29 cellular contexts compared by ENCODE assay signal in genomic region chr20:46285740-46286139, GRCh38. TPM values are rescaled to one million over a fixed set of nuclear protein-coding genes. Genes with fewer than 3 reads are reported as not detected.
DNase-seq lines count a peak whose midpoint lies in the region; FAIRE-seq and TF ChIP-seq lines count a peak whose summit lies in the region.
"Had no signal": no experiment of that assay in that cellular context is flagged by ENCODE, and none has a peak within 500 bp of the region (broad histone marks: within the 10 kb centered on the region; RNA-seq: fewer than 3 reads in every experiment).

No MANE protein-coding gene starts in this region.

- H4K20me1 ChIP-seq in astrocyte (ENCODE audit: insufficient read depth, low read length) (no peaks in the 10 kb centered on the region), H1 (replicated peaks in 1 of 2; ENCODE audit: control insufficient read depth in 1 of 2, insufficient read depth in 2 of 2, low read length in 2 of 2) (no peaks in the 10 kb centered on the region)
- H4K20me1 ChIP-seq: BLaER1 had no signal

- H3K23ac ChIP-seq in H1 (ENCODE audit: insufficient read length): no peak overlapping the region

- no peak for TF ChIP-seq POLR2A in H1 (IDR thresholded peaks at IDR 0.05; ENCODE audit: control extremely low read depth in 1 of 2, low read depth in 2 of 2, low read length in 2 of 2)
- no peak for TF ChIP-seq POLR2A in testis (IDR thresholded peaks at IDR 0.05)

- no peak overlapping the region for H3K56ac ChIP-seq in H1 (replicated peaks; ENCODE audit: insufficient read length, low read depth, low read length)

- no peak overlapping the region for H2AK5ac ChIP-seq in H1 (ENCODE audit: low read depth, low read length)

- no peak overlapping the region for H2BK20ac ChIP-seq in H1 (ENCODE audit: low read length)

- H3K4me3 ChIP-seq in astrocyte (ENCODE audit: insufficient read depth, low read depth, low read length) (no peak overlapping the region), H1 (ENCODE audit: extremely low read depth in 1 of 4, insufficient read depth in 2 of 4, low read depth in 3 of 4, low read length in 4 of 4) (no peak overlapping the region), testis (no peak overlapping the region)
- H3K4me3 ChIP-seq: BLaER1, GM12878 had no signal

- no peaks in the 10 kb centered on the region for H3K36me3 ChIP-seq in astrocyte (ENCODE audit: insufficient read depth, low read length)
- H3K36me3 ChIP-seq in H1 (ENCODE audit: control insufficient read depth in 2 of 4, insufficient read depth in 4 of 4, low read length in 3 of 4): no peaks in the 10 kb centered on the region
- no peaks in the 10 kb centered on the region for H3K36me3 ChIP-seq in testis (ENCODE audit: low read depth, missing control alignments)
- H3K36me3 ChIP-seq: BE2C, BLaER1 had no signal

- H3K18ac ChIP-seq in H1 (ENCODE audit: extremely low read depth, low read length): no peak overlapping the region

- H3K14ac ChIP-seq in H1 (ENCODE audit: insufficient read length): no peak overlapping the region

- no peak overlapping the region for H2BK120ac ChIP-seq in H1 (replicated peaks; ENCODE audit: low read depth, low read length)

- H3K23me2 ChIP-seq in H1 (ENCODE audit: low read depth, low read length): no peaks in the 10 kb centered on the region

- H3K27me3 Mint-ChIP-seq in astrocyte (ENCODE audit: low read depth, unreplicated experiment): peaks cover 38% of the 10 kb centered on the region

- H3K4me1 ChIP-seq in astrocyte (ENCODE audit: insufficient read depth, low read length) (no peaks in the 10 kb centered on the region), H1 (replicated peaks in 1 of 4; ENCODE audit: control insufficient read depth in 3 of 4, insufficient read depth in 4 of 4, low read length in 3 of 4) (peaks cover 0 to 9% (median 1%) of the 10 kb centered on the region in 4 experiments; a peak in 1 of 7 replicates), testis (no peaks in the 10 kb centered on the region)
- H3K4me1 ChIP-seq: BE2C, BLaER1 had no signal

- POLR2A ChIA-PET in H1 (lab: Charles Lee; ENCODE audit: partially characterized antibody): no interaction called here

- TF ChIP-seq RAD21 in H1 (IDR thresholded peaks at IDR 0.05 in 1 of 2, conservative IDR thresholded peaks at IDR 0.05 in 1 of 2; ENCODE audit: low read depth in 2 of 2, low read length in 2 of 2): no peak

- no peak for TF ChIP-seq EP300 in H1 (IDR thresholded peaks at IDR 0.05; ENCODE audit: borderline replicate concordance in 1 of 2, low read depth in 2 of 2, low read length in 2 of 2)

- H3K4me2 ChIP-seq in astrocyte (ENCODE audit: low read length) (no peak overlapping the region), H1 (ENCODE audit: insufficient read depth in 1 of 2, low read depth in 2 of 2, low read length in 2 of 2) (no peak overlapping the region)
- H3K4me2 ChIP-seq: BLaER1 had no signal

- no peaks in the 10 kb centered on the region for H3K9me3 Mint-ChIP-seq in astrocyte (ENCODE audit: unreplicated experiment)
- H3K9me3 Mint-ChIP-seq: CD14-positive monocyte; CD8-positive, alpha-beta memory T cell had no signal

- no peaks in the 10 kb centered on the region for H3K79me1 ChIP-seq in H1 (ENCODE audit: low read depth, low read length)

- H2AFZ ChIP-seq in astrocyte (ENCODE audit: low read depth, low read length) (no peak overlapping the region), H1 (ENCODE audit: low read length) (no peak overlapping the region)

- H2BK5ac ChIP-seq in H1 (ENCODE audit: low read depth, low read length): no peak overlapping the region

- intact Hi-C loops in testis (cut with DNase I; ENCODE audit: low total_unique reads): no loop called here

- no peak overlapping the region for H3K4ac ChIP-seq in H1 (replicated peaks; ENCODE audit: insufficient read length, low read depth, low read length)

- no peaks in the 10 kb centered on the region for H3K79me2 ChIP-seq in astrocyte (ENCODE audit: insufficient read depth, low read length)
- no peaks in the 10 kb centered on the region for H3K79me2 ChIP-seq in H1 (ENCODE audit: control insufficient read depth in 1 of 2, insufficient read depth in 2 of 2, low read length in 2 of 2)

- H4K91ac ChIP-seq in H1 (replicated peaks; ENCODE audit: insufficient read length, low read length): no peak overlapping the region

- no peak overlapping the region for H2BK15ac ChIP-seq in H1 (ENCODE audit: low read length)

- WGBS in H1 (ENCODE audit: extremely low coverage in 1 of 2, insufficient coverage in 1 of 2, insufficient read length in 1 of 2, insufficient replicate concordance in 2 of 2, low coverage in 1 of 2, low lambda C conversion rate in 2 of 2, missing lambda C conversion rate in 1 of 2), 2 experiments: 77% methylated on average over 3 of the region's 3 CpGs; no CpG with 5 or more reads in 1 of the 2 experiments
- WGBS in testis, 2 donors: 79 to 80% methylated on average over 3 of the region's 3 CpGs

- H3K27me3 ChIP-seq in astrocyte (ENCODE audit: insufficient read depth, low read length): peaks cover 22% of the 10 kb centered on the region
- no peaks in the 10 kb centered on the region for H3K27me3 ChIP-seq in H1 (replicated peaks in 1 of 4; ENCODE audit: control insufficient read depth in 3 of 4, extremely low read depth in 1 of 4, insufficient read depth in 3 of 4, low read length in 3 of 4)
- H3K27me3 ChIP-seq in testis: no peaks in the 10 kb centered on the region
- H3K27me3 ChIP-seq: BE2C, BLaER1 had no signal

- no peak overlapping the region for H3K27ac ChIP-seq in astrocyte (ENCODE audit: low read depth, low read length)
- H3K27ac ChIP-seq in H1 (ENCODE audit: low read depth, low read length): no peak overlapping the region
- H3K27ac ChIP-seq in testis: no peak overlapping the region
- H3K27ac ChIP-seq: BLaER1 had no signal

- H3K27ac Mint-ChIP-seq in astrocyte (ENCODE audit: unreplicated experiment): peak overlapping the region; percentile 34
- H3K27ac Mint-ChIP-seq: CD14-positive monocyte; CD4-positive, alpha-beta memory T cell; CD4-positive, CD25-positive, alpha-beta regulatory T cell; CD8-positive, alpha-beta memory T cell had no signal

- DNase-seq in HTR-8/SVneo (ENCODE audit: insufficient read length, low spot score) (no peak), astrocyte (ENCODE audit: low read depth) (no peak), H1 (ENCODE audit: low read depth in 1 of 2, low spot score in 2 of 2) (no peak), testis (no peak), SHP77 (lab: John Stamatoyannopoulos, UW) (no peak)
- DNase-seq: 8988T; ACHN; BE2C; C1 segment of cervical spinal cord; CD4-positive, alpha-beta memory T cell; CD4-positive, CD25-positive, alpha-beta regulatory T cell; COR-L47; DMS 273 treated with DMSO at 0.1 percent for 48 hours; DMS153; DMS53; DMS79; DND-41; EL; GDM1 had no signal

- peaks cover 9% of the 10 kb centered on the region for H3K4me1 Mint-ChIP-seq in astrocyte (ENCODE audit: low read depth, unreplicated experiment)
- H3K4me1 Mint-ChIP-seq: CD4-positive, alpha-beta memory T cell; CD8-positive, alpha-beta memory T cell had no signal

- CTCF ChIA-PET in H1 (lab: Charles Lee; ENCODE audit: partially characterized antibody): interaction anchor here (0.7 to 2.6 kb wide), 3 partner anchors 20 to 111 kb away, joined by 3 to 14 read pairs (median 3); no protein-coding TSS in a partner anchor

- no peaks in the 10 kb centered on the region for H3K36me3 Mint-ChIP-seq in astrocyte (ENCODE audit: low read depth, unreplicated experiment)
- H3K36me3 Mint-ChIP-seq: CD14-positive monocyte; CD4-positive, alpha-beta memory T cell; CD4-positive, CD25-positive, alpha-beta regulatory T cell; CD8-positive, alpha-beta memory T cell had no signal

- no peak overlapping the region for H4K8ac ChIP-seq in H1 (ENCODE audit: extremely low read depth, insufficient read depth, low read length)

- H3K9me3 ChIP-seq in astrocyte (ENCODE audit: insufficient read depth, low read depth, low read length) (no peaks in the 10 kb centered on the region), H1 (ENCODE audit: insufficient read depth in 2 of 2, low read depth in 1 of 2, low read length in 1 of 2) (no peaks in the 10 kb centered on the region), testis (no peaks in the 10 kb centered on the region)
- H3K9me3 ChIP-seq: BE2C, BLaER1 had no signal

- no peak overlapping the region for H2BK12ac ChIP-seq in H1 (ENCODE audit: low read depth, low read length)

- peak; percentile 13 for FAIRE-seq in HTR-8/SVneo (lab: Jason Lieb, UNC)
- no peak for FAIRE-seq in astrocyte (lab: Jason Lieb, UNC)
- FAIRE-seq in H1 (lab: Jason Lieb, UNC): no peak
- FAIRE-seq: A204.1, GM12878, GM12892, GM18507 had no signal

- H3K9ac ChIP-seq in astrocyte (ENCODE audit: low read length): no peak overlapping the region
- no peak overlapping the region for H3K9ac ChIP-seq in H1 (replicated peaks in 1 of 4; ENCODE audit: extremely low read depth in 1 of 4, low read depth in 3 of 4, low read length in 3 of 4)
- H3K9ac ChIP-seq: BLaER1 had no signal

- TF ChIP-seq CTCF in astrocyte (IDR thresholded peaks at IDR 0.05; ENCODE audit: insufficient read depth, low read depth, low read length): no peak
- no peak for TF ChIP-seq CTCF in H1 (IDR thresholded peaks at IDR 0.05; ENCODE audit: control extremely low read depth in 1 of 3, insufficient read depth in 1 of 3, low read depth in 1 of 3, low read length in 3 of 3)
- no peak for TF ChIP-seq CTCF in testis (IDR thresholded peaks at IDR 0.05)

- no peak overlapping the region for H4K5ac ChIP-seq in H1 (ENCODE audit: insufficient read length, low read depth, low read length)

- H3K4me3 Mint-ChIP-seq in astrocyte (ENCODE audit: unreplicated experiment): no peak overlapping the region
- H3K4me3 Mint-ChIP-seq: CD4-positive, alpha-beta memory T cell; CD4-positive, CD25-positive, alpha-beta regulatory T cell; CD8-positive, alpha-beta memory T cell had no signal

TF ChIP-seq in H1, 55 proteins besides CTCF, POLR2A, EP300 and RAD21 (continues in another document):
- TF ChIP-seq KDM1A (IDR thresholded peaks at IDR 0.05; ENCODE audit: borderline replicate concordance, low read length): peak; percentile 51; the same call in 1 of the 2 replicates

RNA-seq across cellular contexts. Expression of gene CDH22, which starts 22.6 kb away (rescaled TPM):
- 0.17 TPM in 1 of 2 replicates, not detected in the other for total RNA-seq in astrocyte
- total RNA-seq in H1 (2021; fragmentation: NEBNext Ultra II Directional; extraction: Animal tissue kit (Norgen Biotek cat#: 25700)): 0.39 and 0.46 TPM in 2 replicates
- 0.31 and 0.35 TPM in 2 replicates for polyA plus RNA-seq in H1 (2011; rRNA removed)
- polyA plus RNA-seq in H1 (2011; cell fraction: cytosol; rRNA removed): 0.21 TPM
- polyA plus RNA-seq in H1 (2011; cell fraction: nucleus; rRNA removed): 0.48 TPM
- polyA plus RNA-seq in H1 (2012, experiment 1 of 2): 0.16 to 0.66 TPM (median 0.48 TPM) in 3 of 4 replicates, not detected in the other
- polyA plus RNA-seq in H1 (2012, experiment 2 of 2): 0.14 TPM
- polyA plus RNA-seq in H1 (2013, experiment 1 of 2): 0.12 TPM
- 0.15 TPM for polyA plus RNA-seq in H1 (2013, experiment 2 of 2)
- polyA minus RNA-seq in H1 (2011; rRNA and poly(A)+ RNA removed): 0.16 and 0.34 TPM in 2 replicates
- polyA minus RNA-seq in H1 (2011; cell fraction: cytosol; rRNA and poly(A)+ RNA removed): not detected
- polyA minus RNA-seq in H1 (2011; cell fraction: nucleus; rRNA and poly(A)+ RNA removed): 0.70 TPM
- 1 to 10 TPM; 1.8 to 2.6 TPM for total RNA-seq in testis
- 2.6 TPM for polyA plus RNA-seq in testis (ENCODE audit: insufficient read depth, low read depth, low replicate concordance)
- total RNA-seq: A673; CD4-positive, alpha-beta memory T cell; CD4-positive, CD25-positive, alpha-beta regulatory T cell; CD8-positive, alpha-beta memory T cell; G401; GM12878 had no signal
- polyA plus RNA-seq: AG04450; CD14-positive monocyte; CD4-positive, alpha-beta memory T cell; CD4-positive, CD25-positive, alpha-beta regulatory T cell; CD8-positive, alpha-beta memory T cell; GM12878 had no signal
